Comparison of ENCODE assay signal across 9 cellular contexts in genomic region chr9:128244443-128245226, GRCh38. TPM values are rescaled to one million over a fixed set of nuclear protein-coding genes. Genes with fewer than 3 reads are reported as not detected.
DNase-seq lines count a peak whose midpoint lies in the region; ATAC-seq and TF ChIP-seq lines count a peak whose summit lies in the region.
"Had no signal": no experiment of that assay in that cellular context is flagged by ENCODE, and none has a peak within 500 bp of the region (broad histone marks: within the 10 kb centered on the region; RNA-seq: fewer than 3 reads in every experiment).

No MANE protein-coding gene starts in this region.

- peak; percentile 85 for DNase-seq in Daoy (ENCODE audit: low read depth)
- peak; percentile 86 to 87 for DNase-seq in SJCRH30
- peak; percentile 95 to 98 for DNase-seq in foreskin fibroblast
- no peak for DNase-seq in trophoblast cell
- no peak for DNase-seq in HK-2 (ENCODE audit: unreplicated experiment)
- no peak for DNase-seq in NK-92 (lab: John Stamatoyannopoulos, UW; ENCODE audit: unreplicated experiment)
- no peak for DNase-seq in NCI-H1417 treated with DMSO at 0.1 percent for 48 hours (lab: John Stamatoyannopoulos, UW)
- DNase-seq: NCI-H2029 had no signal

- no peak overlapping the region for H3K18ac ChIP-seq in trophoblast cell (ENCODE audit: low read length)

- no peak overlapping the region for H4K12ac ChIP-seq in trophoblast cell (ENCODE audit: low read depth, low read length)

- H2AK5ac ChIP-seq in trophoblast cell (ENCODE audit: low read length), result no peak overlapping the region

- no peak for TF ChIP-seq CTCF in foreskin fibroblast (IDR thresholded peaks at IDR 0.05; ENCODE audit: low read depth, low read length)

- peak overlapping the region; percentile 26 for H3K4me3 ChIP-seq in SJCRH30
- H3K4me3 ChIP-seq in foreskin fibroblast (ENCODE audit: low read depth in 1 of 2, low read length in 2 of 2), result peak overlapping the region; percentile 61 to 89
- H3K4me3 ChIP-seq in trophoblast cell (ENCODE audit: low read depth, low read length), result no peak overlapping the region

- no peak overlapping the region for H3K23ac ChIP-seq in trophoblast cell (ENCODE audit: low read length)

- peak overlapping the region; percentile 51 for H2BK12ac ChIP-seq in trophoblast cell (ENCODE audit: low read length)

- no peak overlapping the region for H3K9ac ChIP-seq in trophoblast cell (ENCODE audit: low read length)

- ATAC-seq in HG03378 (IDR thresholded peaks at IDR 0.05; ENCODE audit: unreplicated experiment), result no peak

- H3K27me3 ChIP-seq in SJCRH30 (no peaks in the 10 kb centered on the region), trophoblast cell (ENCODE audit: insufficient read depth, low read length) (no peaks in the 10 kb centered on the region)

- peaks cover 6% of the 10 kb centered on the region for H3K79me1 ChIP-seq in trophoblast cell (ENCODE audit: low read length)

- H3K79me2 ChIP-seq in trophoblast cell (ENCODE audit: control insufficient read depth, insufficient read depth, low read length, poor library complexity), result peaks cover 3% of the 10 kb centered on the region

- peak overlapping the region; percentile 9 for H4K91ac ChIP-seq in trophoblast cell (ENCODE audit: low read depth, low read length)

- H3K36me3 ChIP-seq in SJCRH30 (no peaks in the 10 kb centered on the region), trophoblast cell (ENCODE audit: control insufficient read depth in 1 of 2, insufficient read depth in 2 of 2, low read length in 2 of 2) (no peaks in the 10 kb centered on the region)

- H3K9me3 ChIP-seq in SJCRH30 (replicated peaks), result no peaks in the 10 kb centered on the region
- peaks cover 2% of the 10 kb centered on the region for H3K9me3 ChIP-seq in trophoblast cell (ENCODE audit: insufficient read depth, low read depth, low read length)

- no CpG with 5 or more reads among the region's 29 CpGs for WGBS in trophoblast cell (ENCODE audit: extremely low coverage, insufficient coverage, insufficient read length)

- peaks cover 35% of the 10 kb centered on the region for H3K4me1 ChIP-seq in SJCRH30
- H3K4me1 ChIP-seq in trophoblast cell (ENCODE audit: control insufficient read depth in 1 of 2, insufficient read depth in 2 of 2, low read length in 2 of 2), result peaks cover 12 to 20% of the 10 kb centered on the region in 2 experiments

- H3K4me2 ChIP-seq in trophoblast cell (ENCODE audit: low read length), result no peak overlapping the region

- H3K4ac ChIP-seq in trophoblast cell (ENCODE audit: low read depth, low read length), result no peak overlapping the region

- no peak overlapping the region for H2BK120ac ChIP-seq in trophoblast cell (ENCODE audit: insufficient read depth, low read length, poor library complexity)

- no peak overlapping the region for H2AFZ ChIP-seq in trophoblast cell (ENCODE audit: insufficient read depth, low read length, poor library complexity)

- H3K27ac ChIP-seq in SJCRH30 (no peak overlapping the region), trophoblast cell (ENCODE audit: low read depth, low read length) (no peak overlapping the region)

- no peak overlapping the region for H2BK5ac ChIP-seq in trophoblast cell (ENCODE audit: low read depth, low read length, poor library complexity)

- H3K14ac ChIP-seq in trophoblast cell (ENCODE audit: low read length), result no peak overlapping the region

- H4K8ac ChIP-seq in trophoblast cell (ENCODE audit: low read depth, low read length), result no peak overlapping the region

RNA-seq across cellular contexts. Expression of gene GOLGA2, which starts 31.2 kb away (rescaled TPM):
- 76.5 and 85.5 TPM in 2 replicates for total RNA-seq in Daoy (2014; rRNA removed; shearing (Covaris generic))
- 62.3 and 84.3 TPM in 2 replicates for total RNA-seq in SJCRH30 (2014; rRNA removed; shearing (Covaris generic))
- 93.4 and 99.9 TPM in 2 replicates for polyA plus RNA-seq in trophoblast cell (2013)

RNA-seq across cellular contexts. Expression of gene SWI5, which starts 31.4 kb away (rescaled TPM):
- 72.8 and 93.9 TPM in 2 replicates for total RNA-seq in Daoy (2014; rRNA removed; shearing (Covaris generic))
- 32.1 and 33.3 TPM in 2 replicates for total RNA-seq in SJCRH30 (2014; rRNA removed; shearing (Covaris generic))
- 42.0 and 44.4 TPM in 2 replicates for polyA plus RNA-seq in trophoblast cell (2013)

RNA-seq across cellular contexts. Expression of gene DNM1, which starts 41.5 kb away (rescaled TPM):
- 8.5 and 12.3 TPM in 2 replicates for total RNA-seq in Daoy (2014; rRNA removed; shearing (Covaris generic))
- total RNA-seq in SJCRH30 (2014; rRNA removed; shearing (Covaris generic)), result 1.7 and 3.8 TPM in 2 replicates
- polyA plus RNA-seq in trophoblast cell (2013), result 6.0 TPM in 2 replicates

RNA-seq across cellular contexts. Expression of gene CIZ1, which starts 53.3 kb away (rescaled TPM):
- total RNA-seq in Daoy (2014; rRNA removed; shearing (Covaris generic)), result 35.8 and 36.2 TPM in 2 replicates
- total RNA-seq in SJCRH30 (2014; rRNA removed; shearing (Covaris generic)), result 72.6 and 85.2 TPM in 2 replicates
- 103 and 112 TPM in 2 replicates for polyA plus RNA-seq in trophoblast cell (2013)

Comparison
In these comparisons a context has a peak if more than half of its experiments do, and no peak if none do; other contexts are left out.
1. DNase-seq: peak in Daoy (single experiment), SJCRH30 (2 of 2) and foreskin fibroblast (2 of 2); none in trophoblast cell (0 of 2), HK-2 (single experiment), NK-92 (single experiment) and NCI-H1417 treated with DMSO at 0.1 percent for 48 hours (single experiment).